ENCODE assay signal across 8 cellular contexts in genomic region chr5:178288373-178289368, GRCh38. TPM values are rescaled to one million over a fixed set of nuclear protein-coding genes. Genes with fewer than 3 reads are reported as not detected.
DNase-seq lines count a peak whose midpoint lies in the region; ATAC-seq and TF ChIP-seq lines count a peak whose summit lies in the region.
"Had no signal": no experiment of that assay in that cellular context is flagged by ENCODE, and none has a peak within 500 bp of the region (broad histone marks: within the 10 kb centered on the region; RNA-seq: fewer than 3 reads in every experiment).

No MANE protein-coding gene starts in this region.

- H3K36me3 ChIP-seq in sigmoid colon: no peaks in the 10 kb centered on the region
- H3K36me3 ChIP-seq: ovary had no signal

- no peak overlapping the region for H3K4me3 ChIP-seq in epithelial cell of proximal tubule (ENCODE audit: low read depth, low read length)
- H3K4me3 ChIP-seq in sigmoid colon: no peak overlapping the region
- H3K4me3 ChIP-seq: ovary had no signal

- peaks cover 0 to 7% (median 2%) of the 10 kb centered on the region in 4 donors for H3K9me3 ChIP-seq in sigmoid colon
- H3K9me3 ChIP-seq: ovary had no signal

- 44 to 62% methylated on average over 22 of the region's 22 CpGs for WGBS in sigmoid colon, 2 donors

- TF ChIP-seq CTCF in epithelial cell of proximal tubule (conservative IDR thresholded peaks at IDR 0.05; ENCODE audit: low read depth, low read length) (no peak), sigmoid colon (IDR thresholded peaks at IDR 0.05) (no peak)

- DNase-seq in HPDE6-E6E7 (ENCODE audit: extremely low spot score): peak; percentile 88
- DNase-seq in NCI-H524 treated with DMSO at 0.1 percent for 48 hours (lab: John Stamatoyannopoulos, UW): peak; percentile 14
- peak; percentile 48 for DNase-seq in epithelial cell of proximal tubule (ENCODE audit: low read depth)
- DNase-seq in sigmoid colon: peak; percentile 55
- DNase-seq in activated T-cell treated with anti-CD3 and anti-CD28 coated beads, Interleukin-2, amount 50 U/mL, for 1 hour: no peak
- DNase-seq: ovary had no signal

- H3K4me1 ChIP-seq in sigmoid colon: no peaks in the 10 kb centered on the region

- no peak overlapping the region for H3K27ac ChIP-seq in sigmoid colon
- H3K27ac ChIP-seq: ovary had no signal

- ATAC-seq in GM21423 (IDR thresholded peaks at IDR 0.05; ENCODE audit: unreplicated experiment) (no peak), HG03457 (IDR thresholded peaks at IDR 0.05; ENCODE audit: unreplicated experiment) (no peak)

- no peak for TF ChIP-seq POLR2A in sigmoid colon (IDR thresholded peaks at IDR 0.05)

- no peak for TF ChIP-seq EP300 in sigmoid colon (IDR thresholded peaks at IDR 0.05)

- intact Hi-C loops in sigmoid colon (cut with DNase I): loop anchor here (10.0 kb wide), 1 partner anchor 166 kb away; no protein-coding TSS in a partner anchor

- peaks cover 0 to 12% (median 2%) of the 10 kb centered on the region in 3 donors for H3K27me3 ChIP-seq in sigmoid colon
- H3K27me3 ChIP-seq: ovary had no signal

RNA-seq across cellular contexts. Expression of gene PHYKPL, which starts 56.1 kb away (rescaled TPM):
- total RNA-seq in epithelial cell of proximal tubule: 14.9 and 17.0 TPM in 2 replicates
- 10 to 100 TPM; 26.0 to 66.5 (median 41.6) TPM for total RNA-seq in sigmoid colon
- polyA plus RNA-seq in sigmoid colon: 100 to 1,000 TPM in 1 of 3 donors, 10 to 100 TPM in 2; 46.2 to 121 (median 47.6) TPM
